In the genomic region with DNA sequence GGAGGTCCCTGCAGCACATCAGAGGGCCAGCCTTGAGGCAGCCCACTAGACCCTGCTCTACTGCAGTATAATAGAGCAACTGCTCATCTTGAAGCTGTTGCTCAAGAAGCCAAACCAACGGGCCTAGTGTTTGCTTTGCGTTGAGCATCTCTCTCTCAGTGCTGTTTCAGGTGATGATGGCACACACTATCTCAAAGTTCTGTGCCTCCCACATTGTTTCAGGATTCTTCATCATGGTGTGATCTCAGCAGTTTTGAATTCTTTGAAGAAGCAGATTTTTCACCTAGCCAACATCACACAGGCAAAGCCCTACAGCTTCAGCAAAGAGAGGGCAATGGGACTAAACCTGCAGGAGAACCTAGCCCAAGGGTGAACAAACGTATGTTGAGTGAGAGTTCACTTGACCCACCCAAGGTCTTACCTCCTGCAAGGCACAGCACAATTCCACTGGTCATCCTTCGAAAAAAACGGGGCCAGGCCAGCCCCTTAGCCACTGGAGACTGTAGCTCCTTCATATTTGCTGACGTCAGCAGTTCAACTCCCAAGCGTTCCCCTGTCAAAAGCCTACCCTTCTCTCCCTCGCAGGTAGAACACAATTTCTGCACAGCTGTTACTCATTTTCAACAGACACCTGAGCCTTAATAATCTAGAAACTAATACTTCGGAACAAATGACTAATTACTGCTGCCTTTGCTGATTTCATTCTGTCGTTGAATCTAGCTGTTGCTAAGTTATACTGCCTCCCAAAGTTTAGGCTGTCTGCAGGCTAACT, we compare ENCODE assay signal across 14 cellular contexts. TPM values are rescaled to one million over a fixed set of nuclear protein-coding genes. Genes with fewer than 3 reads are reported as not detected.
DNase-seq lines count a peak whose midpoint lies in the region; ATAC-seq, FAIRE-seq and TF ChIP-seq lines count a peak whose summit lies in the region.
"Had no signal": no experiment of that assay in that cellular context is flagged by ENCODE, and none has a peak within 500 bp of the region (broad histone marks: within the 10 kb centered on the region; RNA-seq: fewer than 3 reads in every experiment).

No MANE protein-coding gene starts in this region.

- no peak overlapping the region for H3K4me2 ChIP-seq in H1 (ENCODE audit: insufficient read depth in 1 of 2, low read depth in 2 of 2, low read length in 2 of 2)

- TF ChIP-seq CTCF in CD4-positive, alpha-beta T cell (IDR thresholded peaks at IDR 0.05) = no peak
- TF ChIP-seq CTCF in GM13977 (IDR thresholded peaks at IDR 0.05; ENCODE audit: extremely low read depth, insufficient read depth, missing control alignments) (no peak), H1 (IDR thresholded peaks at IDR 0.05; ENCODE audit: control extremely low read depth in 1 of 3, insufficient read depth in 1 of 3, low read depth in 1 of 3, low read length in 3 of 3) (no peak), upper lobe of left lung (IDR thresholded peaks at IDR 0.05) (no peak)

- H3K27ac Mint-ChIP-seq in CD4-positive, alpha-beta T cell = peak overlapping the region; percentile 47
- peak overlapping the region; percentile 73 for H3K27ac Mint-ChIP-seq in T-helper 2 cell treated with Interferon-gamma antibody and Interleukin-4, amounts not matched to agents 5 μg/mL and 100 μg/mL, for 36 hours
- H3K27ac Mint-ChIP-seq: effector memory CD8-positive, alpha-beta T cell; type B pancreatic cell had no signal

- no peak overlapping the region for H2BK5ac ChIP-seq in H1 (ENCODE audit: low read depth, low read length)

- H3K4me3 Mint-ChIP-seq in CD4-positive, alpha-beta T cell = peak overlapping the region; percentile 49
- peak overlapping the region; percentile 6 for H3K4me3 Mint-ChIP-seq in T-helper 2 cell treated with Interferon-gamma antibody and Interleukin-4, amounts not matched to agents 5 μg/mL and 100 μg/mL, for 36 hours
- H3K4me3 Mint-ChIP-seq: type B pancreatic cell, WTC11 had no signal

- H3K23me2 ChIP-seq in H1 (ENCODE audit: low read depth, low read length) = no peaks in the 10 kb centered on the region

- no peak overlapping the region for H3K4ac ChIP-seq in H1 (replicated peaks; ENCODE audit: insufficient read length, low read depth, low read length)

- FAIRE-seq in H1 (lab: Jason Lieb, UNC) = no peak

- CTCF ChIA-PET in CD4-positive, alpha-beta T cell (lab: Charles Lee) = interaction anchor here (1.7 kb wide), 1 partner anchor 13 kb away, joined by 3 read pairs; no protein-coding TSS in a partner anchor
- CTCF ChIA-PET in H1 (lab: Charles Lee; ENCODE audit: partially characterized antibody) = interaction anchor here (0.6 to 2.1 kb wide), 5 partner anchors 17 to 54 kb away, joined by 3 to 8 read pairs (median 3); no protein-coding TSS in a partner anchor

- H3K18ac ChIP-seq in H1 (ENCODE audit: extremely low read depth, low read length) = no peak overlapping the region

- H4K91ac ChIP-seq in H1 (replicated peaks; ENCODE audit: insufficient read length, low read length) = no peak overlapping the region

- peaks cover 58% of the 10 kb centered on the region for H3K36me3 Mint-ChIP-seq in CD4-positive, alpha-beta T cell (ENCODE audit: low read depth)
- H3K36me3 Mint-ChIP-seq in T-helper 2 cell treated with Interferon-gamma antibody and Interleukin-4, amounts not matched to agents 5 μg/mL and 100 μg/mL, for 36 hours (ENCODE audit: low read depth) = peaks cover 72% of the 10 kb centered on the region

- H2AFZ ChIP-seq in H1 (ENCODE audit: low read length) = no peak overlapping the region

- no peak overlapping the region for H3K56ac ChIP-seq in H1 (replicated peaks; ENCODE audit: insufficient read length, low read depth, low read length)

- no peak overlapping the region for H3K23ac ChIP-seq in H1 (ENCODE audit: insufficient read length)

- no peak overlapping the region for H2BK15ac ChIP-seq in H1 (ENCODE audit: low read length)

- in situ Hi-C loops in GM13977 (cut with MboI; ENCODE audit: low pct_unique_long_range_greater_than_20kb, low sequenced_read_pairs, unreplicated experiment) = no loop called here

- no peak overlapping the region for H3K4me3 ChIP-seq in H1 (ENCODE audit: extremely low read depth in 1 of 4, insufficient read depth in 2 of 4, low read depth in 3 of 4, low read length in 4 of 4)
- no peak overlapping the region for H3K4me3 ChIP-seq in upper lobe of left lung

- DNase-seq in CD4-positive, alpha-beta T cell = no peak
- peak; percentile 21 for DNase-seq in GM13977 (ENCODE audit: low spot score)
- no peak for DNase-seq in T-helper 2 cell treated with Interferon-gamma antibody and Interleukin-4, amounts not matched to agents 5 μg/mL and 100 μg/mL, for 36 hours (ENCODE audit: low spot score)
- DNase-seq in H1 (ENCODE audit: low read depth in 1 of 2, low spot score in 2 of 2) = no peak
- no peak for DNase-seq in activated effector memory CD4-positive, alpha-beta T cell treated with Interleukin-2 at 50 U/mL for 16 hours
- DNase-seq in upper lobe of left lung = no peak
- DNase-seq: activated gamma-delta T cell; effector memory CD8-positive, alpha-beta T cell; NCI-H146; NCI-H510A treated with DMSO at 0.1 percent for 48 hours had no signal

- 94% methylated on average over 10 of the region's 10 CpGs; no CpG with 5 or more reads in 1 of the 2 experiments for WGBS in H1 (ENCODE audit: extremely low coverage in 1 of 2, insufficient coverage in 1 of 2, insufficient read length in 1 of 2, insufficient replicate concordance in 2 of 2, low coverage in 1 of 2, low lambda C conversion rate in 2 of 2, missing lambda C conversion rate in 1 of 2), 2 experiments
- 73 to 79% methylated on average over 10 of the region's 10 CpGs for WGBS in upper lobe of left lung, 2 donors

- H3K14ac ChIP-seq in H1 (ENCODE audit: insufficient read length) = no peak overlapping the region

- TF ChIP-seq RAD21 in H1 (IDR thresholded peaks at IDR 0.05 in 1 of 2, conservative IDR thresholded peaks at IDR 0.05 in 1 of 2; ENCODE audit: low read depth in 2 of 2, low read length in 2 of 2) = no peak

- H3K4me1 ChIP-seq in H1 (replicated peaks in 1 of 4; ENCODE audit: control insufficient read depth in 3 of 4, insufficient read depth in 4 of 4, low read length in 3 of 4) (no peaks in the 10 kb centered on the region), upper lobe of left lung (no peaks in the 10 kb centered on the region)

- H2AK5ac ChIP-seq in H1 (ENCODE audit: low read depth, low read length) = no peak overlapping the region

- H4K8ac ChIP-seq in H1 (ENCODE audit: extremely low read depth, insufficient read depth, low read length) = peak overlapping the region; percentile 83; the same call in 1 of the 2 replicates

- ATAC-seq in CD4-positive, alpha-beta T cell (ENCODE audit: poor library complexity) = no peak
- ATAC-seq in upper lobe of left lung (ENCODE audit: low FRiP score in 2 of 2) (no peak), HG03045 (IDR thresholded peaks at IDR 0.05; ENCODE audit: unreplicated experiment) (no peak)
- ATAC-seq: effector memory CD8-positive, alpha-beta T cell; naive thymus-derived CD4-positive, alpha-beta T cell; WTC11 had no signal

- no peaks in the 10 kb centered on the region for H3K27me3 ChIP-seq in CD4-positive, alpha-beta T cell (ENCODE audit: control insufficient read depth, insufficient read depth, low read length)
- H3K27me3 ChIP-seq in H1 (replicated peaks in 1 of 4; ENCODE audit: control insufficient read depth in 3 of 4, extremely low read depth in 1 of 4, insufficient read depth in 3 of 4, low read length in 3 of 4) (no peaks in the 10 kb centered on the region), upper lobe of left lung (no peaks in the 10 kb centered on the region)

- no peak overlapping the region for H4K5ac ChIP-seq in H1 (ENCODE audit: insufficient read length, low read depth, low read length)

- no peaks in the 10 kb centered on the region for H3K79me2 ChIP-seq in H1 (ENCODE audit: control insufficient read depth in 1 of 2, insufficient read depth in 2 of 2, low read length in 2 of 2)

- peaks cover 27% of the 10 kb centered on the region for H3K4me1 Mint-ChIP-seq in CD4-positive, alpha-beta T cell (ENCODE audit: low read depth)
- H3K4me1 Mint-ChIP-seq in T-helper 2 cell treated with Interferon-gamma antibody and Interleukin-4, amounts not matched to agents 5 μg/mL and 100 μg/mL, for 36 hours (ENCODE audit: low read depth) = peaks cover 46% of the 10 kb centered on the region

- H3K27me3 Mint-ChIP-seq in CD4-positive, alpha-beta T cell = no peaks in the 10 kb centered on the region
- no peaks in the 10 kb centered on the region for H3K27me3 Mint-ChIP-seq in T-helper 2 cell treated with Interferon-gamma antibody and Interleukin-4, amounts not matched to agents 5 μg/mL and 100 μg/mL, for 36 hours (ENCODE audit: low read depth)
- H3K27me3 Mint-ChIP-seq: effector memory CD8-positive, alpha-beta T cell; naive thymus-derived CD4-positive, alpha-beta T cell; type B pancreatic cell had no signal

- H3K9me3 Mint-ChIP-seq in CD4-positive, alpha-beta T cell = no peaks in the 10 kb centered on the region
- H3K9me3 Mint-ChIP-seq in T-helper 2 cell treated with Interferon-gamma antibody and Interleukin-4, amounts not matched to agents 5 μg/mL and 100 μg/mL, for 36 hours = no peaks in the 10 kb centered on the region
- H3K9me3 Mint-ChIP-seq: effector memory CD8-positive, alpha-beta T cell; type B pancreatic cell; WTC11 had no signal

- no peak overlapping the region for H2BK20ac ChIP-seq in H1 (ENCODE audit: low read length)

- H3K9ac ChIP-seq in H1 (replicated peaks in 1 of 4; ENCODE audit: extremely low read depth in 1 of 4, low read depth in 3 of 4, low read length in 3 of 4) = no peak overlapping the region

- no peak overlapping the region for H3K27ac ChIP-seq in CD4-positive, alpha-beta T cell (ENCODE audit: low read depth, low read length)
- no peak overlapping the region for H3K27ac ChIP-seq in H1 (ENCODE audit: low read depth, low read length)
- no peak overlapping the region for H3K27ac ChIP-seq in upper lobe of left lung

- TF ChIP-seq EP300 in H1 (IDR thresholded peaks at IDR 0.05; ENCODE audit: borderline replicate concordance in 1 of 2, low read depth in 2 of 2, low read length in 2 of 2) = no peak
- no peak for TF ChIP-seq EP300 in upper lobe of left lung (IDR thresholded peaks at IDR 0.05)

- intact Hi-C loops in CD4-positive, alpha-beta T cell (cut with DNase I, micrococcal nuclease) = no loop called here

- H3K79me1 ChIP-seq in H1 (ENCODE audit: low read depth, low read length) = no peaks in the 10 kb centered on the region

- H3K9me3 ChIP-seq in CD4-positive, alpha-beta T cell (ENCODE audit: control insufficient read depth, low read length) = no peaks in the 10 kb centered on the region
- H3K9me3 ChIP-seq in H1 (ENCODE audit: insufficient read depth in 2 of 2, low read depth in 1 of 2, low read length in 1 of 2) (no peaks in the 10 kb centered on the region), upper lobe of left lung (no peaks in the 10 kb centered on the region)

- no peak overlapping the region for H2BK120ac ChIP-seq in H1 (replicated peaks; ENCODE audit: low read depth, low read length)

- POLR2A ChIA-PET in CD4-positive, alpha-beta T cell (lab: Charles Lee) = interaction anchor here (0.6 to 1.9 kb wide), 4 partner anchors 13 to 107 kb away, joined by 3 to 6 read pairs (median 6); no protein-coding TSS in a partner anchor
- POLR2A ChIA-PET in H1 (lab: Charles Lee; ENCODE audit: partially characterized antibody) = no interaction called here

- no peaks in the 10 kb centered on the region for H4K20me1 ChIP-seq in H1 (replicated peaks in 1 of 2; ENCODE audit: control insufficient read depth in 1 of 2, insufficient read depth in 2 of 2, low read length in 2 of 2)

- TF ChIP-seq POLR2A in H1 (IDR thresholded peaks at IDR 0.05; ENCODE audit: control extremely low read depth in 1 of 2, low read depth in 2 of 2, low read length in 2 of 2) = no peak
- TF ChIP-seq POLR2A in upper lobe of left lung (IDR thresholded peaks at IDR 0.05) = no peak

- H3K36me3 ChIP-seq in H1 (ENCODE audit: control insufficient read depth in 2 of 4, insufficient read depth in 4 of 4, low read length in 3 of 4) (peaks cover 17 to 96% (median 42%) of the 10 kb centered on the region in 4 experiments; a peak in 7 of 8 replicates), upper lobe of left lung (no peaks in the 10 kb centered on the region)

- no peak overlapping the region for H2BK12ac ChIP-seq in H1 (ENCODE audit: low read depth, low read length)

RNA-seq across cellular contexts. Expression of a gene that starts 15.8 kb away (rescaled TPM):
- 1 to 10 TPM; 2.0 to 2.6 TPM for total RNA-seq in CD4-positive, alpha-beta T cell
- 7.6 and 9.2 TPM in 2 replicates for total RNA-seq in H1 (2021; fragmentation: NEBNext Ultra II Directional; extraction: Animal tissue kit (Norgen Biotek cat#: 25700))
- 4.0 TPM in 2 replicates for polyA plus RNA-seq in H1 (2011; rRNA removed)
- 3.6 TPM for polyA plus RNA-seq in H1 (2011; cell fraction: cytosol; rRNA removed)
- polyA plus RNA-seq in H1 (2011; cell fraction: nucleus; rRNA removed) = 5.0 TPM
- polyA plus RNA-seq in H1 (2012, experiment 1 of 2) = 4.9 to 7.6 TPM (median 7.0 TPM) in 4 replicates
- 0.24 TPM for polyA plus RNA-seq in H1 (2012, experiment 2 of 2)
- 2.8 TPM for polyA plus RNA-seq in H1 (2013, experiment 1 of 2)
- 3.0 TPM for polyA plus RNA-seq in H1 (2013, experiment 2 of 2)
- polyA minus RNA-seq in H1 (2011; rRNA and poly(A)+ RNA removed) = 7.8 and 8.9 TPM in 2 replicates
- polyA minus RNA-seq in H1 (2011; cell fraction: cytosol; rRNA and poly(A)+ RNA removed) = 6.2 TPM
- 24.7 TPM for polyA minus RNA-seq in H1 (2011; cell fraction: nucleus; rRNA and poly(A)+ RNA removed)
- 10 to 100 TPM in 2 of 6 donors, 1 to 10 TPM in 4; 1.9 to 17.2 (median 4.7) TPM for total RNA-seq in upper lobe of left lung
